In genomic region chr6:79421001-79421411, GRCh38 we compare ENCODE assay signal across 15 cellular contexts.
A peak's percentile ranks its signal among the peaks of the same experiment; 100 is the strongest.
DNase-seq lines count a peak whose midpoint lies in the region; ATAC-seq and TF ChIP-seq lines count a peak whose summit lies in the region.
"Had no signal": no experiment of that assay in that cellular context is flagged by ENCODE, and none has a peak within 500 bp of the region (broad histone marks: within the 10 kb centered on the region; RNA-seq: fewer than 3 reads in every experiment).

No MANE protein-coding gene starts in this region.

- no peak overlapping the region for H3K4me3 Mint-ChIP-seq in CD4-positive, alpha-beta T cell
- no peak overlapping the region for H3K4me3 Mint-ChIP-seq in activated naive CD4-positive, alpha-beta T cell treated with anti-CD3 and anti-CD28 coated beads, Interleukin-2, amount 10 ng/mL, durations not matched to agents 7 days and 5 days
- H3K4me3 Mint-ChIP-seq: naive thymus-derived CD8-positive, alpha-beta T cell had no signal

- TF ChIP-seq CTCF in fibroblast of villous mesenchyme (IDR thresholded peaks at IDR 0.05; ENCODE audit: insufficient read depth, low read depth, low read length) = no peak
- TF ChIP-seq CTCF in CD4-positive, alpha-beta T cell (IDR thresholded peaks at IDR 0.05) = no peak

- DNase-seq in NCI-H146 (lab: John Stamatoyannopoulos, UW) (peak; percentile 22), NCI-H146 treated with DMSO at 0.1 percent for 48 hours (lab: John Stamatoyannopoulos, UW; ENCODE audit: unreplicated experiment) (no peak), amniotic epithelial cell (ENCODE audit: low read depth) (peak; percentile 93), fibroblast of villous mesenchyme (ENCODE audit: low read depth) (peak; percentile 45), substantia nigra (lab: John Stamatoyannopoulos, UW) (peak in 1 of 49 donors; percentile 13), NCI-H524 (lab: John Stamatoyannopoulos, UW) (no peak)
- DNase-seq in CD4-positive, alpha-beta T cell = no peak
- DNase-seq in activated naive CD4-positive, alpha-beta T cell treated with anti-CD3 and anti-CD28 coated beads, Interleukin-2, amount 10 ng/mL, durations not matched to agents 7 days and 5 days = no peak
- DNase-seq: esophagus squamous epithelium, left cardiac atrium, SW 1271 had no signal

- H3K4me1 Mint-ChIP-seq in CD4-positive, alpha-beta T cell (ENCODE audit: low read depth) = no peaks in the 10 kb centered on the region
- H3K4me1 Mint-ChIP-seq in activated naive CD4-positive, alpha-beta T cell treated with anti-CD3 and anti-CD28 coated beads, Interleukin-2, amount 10 ng/mL, durations not matched to agents 7 days and 5 days = no peaks in the 10 kb centered on the region
- H3K4me1 Mint-ChIP-seq: naive thymus-derived CD8-positive, alpha-beta T cell had no signal

- POLR2A ChIA-PET in CD4-positive, alpha-beta T cell (lab: Charles Lee) = no interaction called here

- no peaks in the 10 kb centered on the region for H3K27me3 Mint-ChIP-seq in CD4-positive, alpha-beta T cell
- H3K27me3 Mint-ChIP-seq in activated naive CD4-positive, alpha-beta T cell treated with anti-CD3 and anti-CD28 coated beads, Interleukin-2, amount 10 ng/mL, durations not matched to agents 7 days and 5 days = no peaks in the 10 kb centered on the region

- no peak for ATAC-seq in CD4-positive, alpha-beta T cell (ENCODE audit: poor library complexity)
- ATAC-seq: HepG2; naive thymus-derived CD8-positive, alpha-beta T cell had no signal

- H3K4me3 ChIP-seq in fibroblast of villous mesenchyme (ENCODE audit: low read depth, low read length) = no peak overlapping the region
- H3K4me3 ChIP-seq: esophagus squamous epithelium, skin epidermis, thyroid gland had no signal

- no peak overlapping the region for H3K27ac Mint-ChIP-seq in CD4-positive, alpha-beta T cell
- H3K27ac Mint-ChIP-seq in activated naive CD4-positive, alpha-beta T cell treated with anti-CD3 and anti-CD28 coated beads, Interleukin-2, amount 10 ng/mL, durations not matched to agents 7 days and 5 days = no peak overlapping the region
- H3K27ac Mint-ChIP-seq: naive thymus-derived CD8-positive, alpha-beta T cell had no signal

- H3K9me3 Mint-ChIP-seq in CD4-positive, alpha-beta T cell = no peaks in the 10 kb centered on the region
- H3K9me3 Mint-ChIP-seq in activated naive CD4-positive, alpha-beta T cell treated with anti-CD3 and anti-CD28 coated beads, Interleukin-2, amount 10 ng/mL, durations not matched to agents 7 days and 5 days = no peaks in the 10 kb centered on the region
- H3K9me3 Mint-ChIP-seq: naive thymus-derived CD8-positive, alpha-beta T cell had no signal

- H3K9me3 ChIP-seq in CD4-positive, alpha-beta T cell (ENCODE audit: control insufficient read depth, low read length) = no peaks in the 10 kb centered on the region
- H3K9me3 ChIP-seq: esophagus squamous epithelium, thyroid gland had no signal

- peak overlapping the region; percentile 77 for H3K27ac ChIP-seq in substantia nigra (ENCODE audit: low read depth, low read length, poor library complexity, severe bottlenecking)
- no peak overlapping the region for H3K27ac ChIP-seq in CD4-positive, alpha-beta T cell (ENCODE audit: low read depth, low read length)
- H3K27ac ChIP-seq: esophagus squamous epithelium, skin epidermis, thyroid gland had no signal

- intact Hi-C loops in CD4-positive, alpha-beta T cell (cut with DNase I, micrococcal nuclease) = no loop called here

- CTCF ChIA-PET in CD4-positive, alpha-beta T cell (lab: Charles Lee) = no interaction called here
- CTCF ChIA-PET in activated naive CD4-positive, alpha-beta T cell treated with anti-CD3 and anti-CD28 coated beads, Interleukin-2, amount 10 ng/mL, durations not matched to agents 7 days and 5 days (lab: Charles Lee) = no interaction called here

- H3K36me3 Mint-ChIP-seq in CD4-positive, alpha-beta T cell (ENCODE audit: low read depth) = no peaks in the 10 kb centered on the region
- no peaks in the 10 kb centered on the region for H3K36me3 Mint-ChIP-seq in activated naive CD4-positive, alpha-beta T cell treated with anti-CD3 and anti-CD28 coated beads, Interleukin-2, amount 10 ng/mL, durations not matched to agents 7 days and 5 days
- H3K36me3 Mint-ChIP-seq: naive thymus-derived CD8-positive, alpha-beta T cell had no signal

- no peaks in the 10 kb centered on the region for H3K27me3 ChIP-seq in CD4-positive, alpha-beta T cell (ENCODE audit: control insufficient read depth, insufficient read depth, low read length)
- H3K27me3 ChIP-seq: esophagus squamous epithelium, thyroid gland had no signal

Comparison
In these comparisons a context has a peak if more than half of its experiments do, and no peak if none do; other contexts are left out.
1. DNase-seq: peak in NCI-H146 (single experiment), amniotic epithelial cell (single experiment) and fibroblast of villous mesenchyme (single experiment); none in NCI-H146 treated with DMSO at 0.1 percent for 48 hours (single experiment), CD4-positive, alpha-beta T cell (0 of 10), activated naive CD4-positive, alpha-beta T cell treated with anti-CD3 and anti-CD28 coated beads, Interleukin-2, amount 10 ng/mL, durations not matched to agents 7 days and 5 days (single experiment) and NCI-H524 (0 of 2).